12 cellular contexts compared by ENCODE assay signal in the genomic region with DNA sequence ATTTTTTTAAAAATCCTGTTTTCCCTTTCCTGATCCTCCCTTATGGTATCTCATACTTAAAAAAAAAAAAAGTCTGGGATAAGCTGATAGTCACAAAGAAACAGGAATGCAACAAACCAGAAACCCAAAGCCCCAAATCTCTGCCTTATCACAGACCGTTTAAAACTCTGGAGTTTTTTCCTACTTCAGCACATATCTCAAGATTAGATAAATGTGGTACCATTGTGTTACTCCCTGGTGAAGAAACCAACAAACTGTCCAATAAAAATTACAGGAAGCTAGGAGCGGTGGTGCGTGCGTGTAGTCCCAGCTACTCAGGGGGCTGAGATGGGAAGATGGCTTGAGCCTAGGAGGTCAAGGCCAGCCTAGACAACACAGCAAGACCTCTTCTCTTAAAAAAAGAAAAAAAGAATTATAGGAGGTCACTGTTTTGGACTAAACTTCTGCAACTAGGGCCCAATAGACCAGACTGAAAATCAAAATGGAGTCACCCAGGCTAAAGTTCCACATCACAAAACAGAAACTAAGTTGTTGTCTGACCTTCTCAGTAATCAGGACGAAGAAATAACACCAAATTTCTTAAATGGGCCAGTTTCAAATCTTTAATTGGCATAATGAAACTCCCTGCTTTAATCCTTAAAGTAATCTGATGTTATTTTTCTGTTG. TPM values are rescaled to one million over a fixed set of nuclear protein-coding genes. Genes with fewer than 3 reads are reported as not detected.
DNase-seq lines count a peak whose midpoint lies in the region; ATAC-seq, FAIRE-seq and TF ChIP-seq lines count a peak whose summit lies in the region.
"Had no signal": no experiment of that assay in that cellular context is flagged by ENCODE, and none has a peak within 500 bp of the region (broad histone marks: within the 10 kb centered on the region; RNA-seq: fewer than 3 reads in every experiment).

No MANE protein-coding gene starts in this region.

- peak overlapping the region; percentile 74 for H2AK5ac ChIP-seq in mesenchymal stem cell (ENCODE audit: low read length, severe bottlenecking)

- TF ChIP-seq CTCF in brain (conservative IDR thresholded peaks at IDR 0.05) (no peak), transverse colon (IDR thresholded peaks at IDR 0.05) (no peak)

- ATAC-seq in activated naive CD8-positive, alpha-beta T cell treated with anti-CD3 and anti-CD28 coated beads, Interleukin-2, amount 50 U/mL, for 24 hours, result no peak

- DNase-seq in activated T-cell treated with anti-CD3 and anti-CD28 coated beads, Interleukin-2, amount 50 U/mL, for 24 hours, result no peak
- no peak for DNase-seq in activated T-cell treated with anti-CD3 and anti-CD28 coated beads, Interleukin-2, amount 50 U/mL, for 48 hours
- DNase-seq in mesenchymal stem cell, result no peak
- no peak for DNase-seq in transverse colon
- DNase-seq in GM12891 (ENCODE audit: insufficient read length, low spot score), result no peak
- no peak for DNase-seq in activated naive CD8-positive, alpha-beta T cell treated with anti-CD3 and anti-CD28 coated beads, Interleukin-2, amount 50 U/mL, for 24 hours
- no peak for DNase-seq in activated CD4-positive, alpha-beta memory T cell treated with anti-CD3 and anti-CD28 coated beads for 36 hours
- DNase-seq: NCI-H446 treated with DMSO at 0.1 percent for 48 hours, T-helper 9 cell had no signal

- no peaks in the 10 kb centered on the region for H3K36me3 Mint-ChIP-seq in activated T-cell treated with anti-CD3 and anti-CD28 coated beads, Interleukin-2, amount 50 U/mL, for 24 hours (ENCODE audit: low read depth)
- H3K36me3 Mint-ChIP-seq in brain, result no peaks in the 10 kb centered on the region
- no peaks in the 10 kb centered on the region for H3K36me3 Mint-ChIP-seq in activated naive CD8-positive, alpha-beta T cell treated with anti-CD3 and anti-CD28 coated beads, Interleukin-2, amount 50 U/mL, for 24 hours (ENCODE audit: low read depth)
- H3K36me3 Mint-ChIP-seq in activated CD4-positive, alpha-beta memory T cell treated with anti-CD3 and anti-CD28 coated beads for 36 hours, result no peaks in the 10 kb centered on the region
- H3K36me3 Mint-ChIP-seq: activated naive CD4-positive, alpha-beta T cell treated with anti-CD3 and anti-CD28 coated beads, Interleukin-2, amount 50 U/mL, for 24 hours had no signal

- H3K27ac ChIP-seq in mesenchymal stem cell (ENCODE audit: low read length, poor library complexity, severe bottlenecking) (peak overlapping the region; percentile 92), transverse colon (peak overlapping the region; percentile 80 to 83 (median 81))

- H3K18ac ChIP-seq in mesenchymal stem cell (ENCODE audit: low read depth in 1 of 2, low read length in 2 of 2), result no peak overlapping the region

- peak overlapping the region in 1 of 2 experiments; percentile 84 for H2BK12ac ChIP-seq in mesenchymal stem cell (ENCODE audit: low read length in 2 of 2)

- H3K23ac ChIP-seq in mesenchymal stem cell (ENCODE audit: low read length in 2 of 2), result no peak overlapping the region

- CTCF ChIA-PET in activated CD4-positive, alpha-beta memory T cell treated with anti-CD3 and anti-CD28 coated beads for 36 hours (lab: Charles Lee), result interaction anchor here (0.6 to 0.9 kb wide), 2 partner anchors 77 to 263 kb away, joined by 3 read pairs; no protein-coding TSS in a partner anchor

- no peak overlapping the region for H2AFZ ChIP-seq in mesenchymal stem cell (ENCODE audit: low read depth, low read length)

- in situ Hi-C loops in transverse colon (cut with MboI; ENCODE audit: low pct_ligation_motif_present in 1 of 4, low pct_unique_long_range_greater_than_20kb in 1 of 4, low sequenced_read_pairs in 3 of 4), result no loop called here

- H3K4me3 ChIP-seq in mesenchymal stem cell (ENCODE audit: insufficient read depth in 1 of 2, low read depth in 1 of 2, low read length in 2 of 2) (no peak overlapping the region), transverse colon (peak overlapping the region in 2 of 4 donors; percentile 11 to 37)
- H3K4me3 ChIP-seq: gastrocnemius medialis had no signal

- H3K9ac ChIP-seq in mesenchymal stem cell (ENCODE audit: low read length), result peak overlapping the region; percentile 85

- peaks cover 47% of the 10 kb centered on the region for H3K4me1 Mint-ChIP-seq in activated T-cell treated with anti-CD3 and anti-CD28 coated beads, Interleukin-2, amount 50 U/mL, for 24 hours (ENCODE audit: low read depth)
- H3K4me1 Mint-ChIP-seq in brain, result peaks cover 14% of the 10 kb centered on the region
- H3K4me1 Mint-ChIP-seq in activated naive CD8-positive, alpha-beta T cell treated with anti-CD3 and anti-CD28 coated beads, Interleukin-2, amount 50 U/mL, for 24 hours, result peaks cover 30% of the 10 kb centered on the region
- peaks cover 31% of the 10 kb centered on the region for H3K4me1 Mint-ChIP-seq in activated CD4-positive, alpha-beta memory T cell treated with anti-CD3 and anti-CD28 coated beads for 36 hours (ENCODE audit: low read depth)

- no CpG with 5 or more reads among the region's 5 CpGs for WGBS in mesenchymal stem cell
- WGBS in transverse colon (ENCODE audit: low coverage in 1 of 2), 2 donors, result 68 to 71% methylated on average over 5 of the region's 5 CpGs

- H2BK120ac ChIP-seq in mesenchymal stem cell (ENCODE audit: low read depth, low read length), result no peak overlapping the region

- no peaks in the 10 kb centered on the region for H3K9me3 Mint-ChIP-seq in activated T-cell treated with anti-CD3 and anti-CD28 coated beads, Interleukin-2, amount 50 U/mL, for 24 hours
- no peaks in the 10 kb centered on the region for H3K9me3 Mint-ChIP-seq in brain
- H3K9me3 Mint-ChIP-seq in activated naive CD8-positive, alpha-beta T cell treated with anti-CD3 and anti-CD28 coated beads, Interleukin-2, amount 50 U/mL, for 24 hours, result no peaks in the 10 kb centered on the region
- H3K9me3 Mint-ChIP-seq in activated CD4-positive, alpha-beta memory T cell treated with anti-CD3 and anti-CD28 coated beads for 36 hours, result no peaks in the 10 kb centered on the region
- H3K9me3 Mint-ChIP-seq: activated naive CD4-positive, alpha-beta T cell treated with anti-CD3 and anti-CD28 coated beads, Interleukin-2, amount 50 U/mL, for 24 hours had no signal

- TF ChIP-seq POLR2A in transverse colon (IDR thresholded peaks at IDR 0.05) (no peak), GM12891 (IDR thresholded peaks at IDR 0.05; ENCODE audit: low read depth, low read length) (no peak)

- H3K27me3 ChIP-seq in mesenchymal stem cell (ENCODE audit: control insufficient read depth in 1 of 2, insufficient read depth in 1 of 2, low read length in 2 of 2) (no peaks in the 10 kb centered on the region), transverse colon (no peaks in the 10 kb centered on the region)
- H3K27me3 ChIP-seq: gastrocnemius medialis had no signal

- no peaks in the 10 kb centered on the region for H3K27me3 Mint-ChIP-seq in activated T-cell treated with anti-CD3 and anti-CD28 coated beads, Interleukin-2, amount 50 U/mL, for 24 hours
- no peaks in the 10 kb centered on the region for H3K27me3 Mint-ChIP-seq in brain
- peaks cover 3% of the 10 kb centered on the region for H3K27me3 Mint-ChIP-seq in activated naive CD8-positive, alpha-beta T cell treated with anti-CD3 and anti-CD28 coated beads, Interleukin-2, amount 50 U/mL, for 24 hours
- peaks cover 2% of the 10 kb centered on the region for H3K27me3 Mint-ChIP-seq in activated CD4-positive, alpha-beta memory T cell treated with anti-CD3 and anti-CD28 coated beads for 36 hours
- H3K27me3 Mint-ChIP-seq: activated naive CD4-positive, alpha-beta T cell treated with anti-CD3 and anti-CD28 coated beads, Interleukin-2, amount 50 U/mL, for 24 hours had no signal

- no peak for TF ChIP-seq EP300 in transverse colon (IDR thresholded peaks at IDR 0.05; ENCODE audit: low read depth)

- no peak overlapping the region for H4K8ac ChIP-seq in mesenchymal stem cell (ENCODE audit: low read length)

- no peaks in the 10 kb centered on the region for H3K36me3 ChIP-seq in mesenchymal stem cell (ENCODE audit: control insufficient read depth in 1 of 2, insufficient read depth in 2 of 2, low read depth in 1 of 2, low read length in 2 of 2)
- H3K36me3 ChIP-seq in transverse colon, result no peaks in the 10 kb centered on the region
- H3K36me3 ChIP-seq: gastrocnemius medialis had no signal

- no peak overlapping the region for H3K14ac ChIP-seq in mesenchymal stem cell (ENCODE audit: low read length in 2 of 2)

- H3K4me1 ChIP-seq in mesenchymal stem cell (ENCODE audit: control insufficient read depth, insufficient read depth, low read depth, low read length) (peaks cover 12% of the 10 kb centered on the region), transverse colon (peaks cover 3 to 31% (median 15%) of the 10 kb centered on the region in 4 donors)
- H3K4me1 ChIP-seq: gastrocnemius medialis had no signal

- no peak overlapping the region for H3K4me3 Mint-ChIP-seq in activated T-cell treated with anti-CD3 and anti-CD28 coated beads, Interleukin-2, amount 50 U/mL, for 24 hours
- H3K4me3 Mint-ChIP-seq in brain, result peak overlapping the region in 1 of 5 experiments; percentile 57
- H3K4me3 Mint-ChIP-seq in activated naive CD8-positive, alpha-beta T cell treated with anti-CD3 and anti-CD28 coated beads, Interleukin-2, amount 50 U/mL, for 24 hours, result no peak overlapping the region
- no peak overlapping the region for H3K4me3 Mint-ChIP-seq in activated CD4-positive, alpha-beta memory T cell treated with anti-CD3 and anti-CD28 coated beads for 36 hours
- H3K4me3 Mint-ChIP-seq: activated naive CD4-positive, alpha-beta T cell treated with anti-CD3 and anti-CD28 coated beads, Interleukin-2, amount 50 U/mL, for 24 hours had no signal

- no peak for FAIRE-seq in GM12891 (lab: Jason Lieb, UNC)

- H3K9me3 ChIP-seq in mesenchymal stem cell (ENCODE audit: control insufficient read depth, low read length) (no peaks in the 10 kb centered on the region), transverse colon (no peaks in the 10 kb centered on the region)
- H3K9me3 ChIP-seq: gastrocnemius medialis had no signal

- no peak overlapping the region for H2BK5ac ChIP-seq in mesenchymal stem cell (ENCODE audit: low read depth, low read length, poor library complexity, severe bottlenecking)

- no peak overlapping the region for H2BK15ac ChIP-seq in mesenchymal stem cell (ENCODE audit: low read depth, poor library complexity, severe bottlenecking)

- H3K4ac ChIP-seq in mesenchymal stem cell (ENCODE audit: low read depth in 1 of 2, low read length in 2 of 2), result peak overlapping the region in 1 of 2 experiments; percentile 24

- peaks cover 5% of the 10 kb centered on the region for H3K79me1 ChIP-seq in mesenchymal stem cell (replicated peaks; ENCODE audit: low read length, poor library complexity, severe bottlenecking)

- peak overlapping the region; percentile 72 for H3K27ac Mint-ChIP-seq in activated T-cell treated with anti-CD3 and anti-CD28 coated beads, Interleukin-2, amount 50 U/mL, for 24 hours
- H3K27ac Mint-ChIP-seq in brain, result peak overlapping the region in 4 of 5 experiments; percentile 80 to 95 (median 90)
- H3K27ac Mint-ChIP-seq in activated naive CD8-positive, alpha-beta T cell treated with anti-CD3 and anti-CD28 coated beads, Interleukin-2, amount 50 U/mL, for 24 hours, result no peak overlapping the region
- H3K27ac Mint-ChIP-seq in activated CD4-positive, alpha-beta memory T cell treated with anti-CD3 and anti-CD28 coated beads for 36 hours, result no peak overlapping the region
- H3K27ac Mint-ChIP-seq: activated naive CD4-positive, alpha-beta T cell treated with anti-CD3 and anti-CD28 coated beads, Interleukin-2, amount 50 U/mL, for 24 hours had no signal

- intact Hi-C loops in transverse colon (cut with DNase I; ENCODE audit: low total_unique reads), result no loop called here
- intact Hi-C loops in activated CD4-positive, alpha-beta memory T cell treated with anti-CD3 and anti-CD28 coated beads for 36 hours (cut with micrococcal nuclease), result no loop called here

- H3K4me2 ChIP-seq in mesenchymal stem cell (ENCODE audit: low read length, poor library complexity, severe bottlenecking), result no peak overlapping the region

- no peak overlapping the region for H4K91ac ChIP-seq in mesenchymal stem cell (ENCODE audit: low read length)

- POLR2A ChIA-PET in activated CD4-positive, alpha-beta memory T cell treated with anti-CD3 and anti-CD28 coated beads for 36 hours (lab: Charles Lee), result no interaction called here

RNA-seq across cellular contexts. Expression of gene RBM47, which starts 51.9 kb away (rescaled TPM):
- 0.97 TPM for polyA plus RNA-seq in brain (ENCODE audit: insufficient read depth, low read depth, low replicate concordance)
- 3.9 TPM for polyA plus RNA-seq in mesenchymal stem cell (2013, experiment 1 of 2)
- polyA plus RNA-seq in mesenchymal stem cell (2013, experiment 2 of 2), result 3.8 TPM
- 100 to 1,000 TPM; 273 to 667 (median 572) TPM for total RNA-seq in transverse colon
- polyA plus RNA-seq in GM12891 (2012; ENCODE audit: low read depth, missing spikeins), result 10.9 TPM
- total RNA-seq in activated CD4-positive, alpha-beta memory T cell treated with anti-CD3 and anti-CD28 coated beads for 36 hours, result 1 to 10 TPM; 1.7 to 2.6 TPM

Comparison
In these comparisons a context has a peak if more than half of its experiments do, and no peak if none do; other contexts are left out.
1. H3K27ac Mint-ChIP-seq: peak in activated T-cell treated with anti-CD3 and anti-CD28 coated beads, Interleukin-2, amount 50 U/mL, for 24 hours (single experiment) and brain (4 of 5); none in activated naive CD8-positive, alpha-beta T cell treated with anti-CD3 and anti-CD28 coated beads, Interleukin-2, amount 50 U/mL, for 24 hours (single experiment) and activated CD4-positive, alpha-beta memory T cell treated with anti-CD3 and anti-CD28 coated beads for 36 hours (single experiment).
2. RNA of gene RBM47, which starts 51.9 kb away (total RNA-seq): 273 to 667 TPM in transverse colon; 1.7 to 2.6 TPM in activated CD4-positive, alpha-beta memory T cell treated with anti-CD3 and anti-CD28 coated beads for 36 hours; every median in the first group is over 10 times any median in the second.